In genomic region chr1:247111259-247111635, GRCh38 we compare ENCODE assay signal across 8 cellular contexts. TPM values are rescaled to one million over a fixed set of nuclear protein-coding genes. Genes with fewer than 3 reads are reported as not detected.
DNase-seq lines count a peak whose midpoint lies in the region; ATAC-seq and TF ChIP-seq lines count a peak whose summit lies in the region.

No MANE protein-coding gene starts in this region.

- 0% methylated on average over 5 of the region's 53 CpGs for WGBS in prostate gland

- peak overlapping the region; percentile 83 for H3K27ac ChIP-seq in cardiac muscle cell
- peak overlapping the region; percentile 76 to 87 for H3K27ac ChIP-seq in prostate gland
- no peak overlapping the region for H3K27ac ChIP-seq in MM.1S (ENCODE audit: low read length)

- H3K4me1 ChIP-seq in cardiac muscle cell (ENCODE audit: low read depth): peaks cover 4% of the 10 kb centered on the region
- H3K4me1 ChIP-seq in prostate gland (replicated peaks): no peaks in the 10 kb centered on the region
- H3K4me1 ChIP-seq in MM.1S (ENCODE audit: low read length): no peaks in the 10 kb centered on the region

- no peaks in the 10 kb centered on the region for H3K9me2 ChIP-seq in MM.1S (replicated peaks; ENCODE audit: insufficient read depth, low read length)

- no peaks in the 10 kb centered on the region for H3F3A ChIP-seq in MM.1S (ENCODE audit: insufficient read depth, low read length)

- H3K4me1 Mint-ChIP-seq in activated B cell treated with CpG ODN at 0.5 μM for 24 hours: peaks cover 6% of the 10 kb centered on the region

- H3K4me3 ChIP-seq in cardiac muscle cell (peak overlapping the region; percentile 57), prostate gland (peak overlapping the region; percentile 66 to 84), MM.1S (ENCODE audit: low read length) (no peak overlapping the region)

- H3K4me3 Mint-ChIP-seq in activated B cell treated with CpG ODN at 0.5 μM for 24 hours: peak overlapping the region; percentile 73

- H3K9ac ChIP-seq in MM.1S (ENCODE audit: low read length): no peak overlapping the region

- POLR2A ChIA-PET in activated B cell treated with CpG ODN at 0.5 μM for 24 hours (lab: Charles Lee): no interaction called here

- no peaks in the 10 kb centered on the region for H3K36me3 Mint-ChIP-seq in activated B cell treated with CpG ODN at 0.5 μM for 24 hours (ENCODE audit: low read depth)

- no peaks in the 10 kb centered on the region for H3K79me2 ChIP-seq in MM.1S (ENCODE audit: low read length)

- H3K27me3 ChIP-seq in cardiac muscle cell (no peaks in the 10 kb centered on the region), prostate gland (replicated peaks; ENCODE audit: insufficient read depth) (no peaks in the 10 kb centered on the region), MM.1S (replicated peaks; ENCODE audit: insufficient read depth, low read length) (peaks cover 10% of the 10 kb centered on the region; the same call in 1 of the 2 replicates)

- H3K9me3 ChIP-seq in cardiac muscle cell (ENCODE audit: low read depth): no peaks in the 10 kb centered on the region
- H3K9me3 ChIP-seq in prostate gland: no peaks in the 10 kb centered on the region
- H3K9me3 ChIP-seq in MM.1S (replicated peaks; ENCODE audit: insufficient read depth, low read length): no peaks in the 10 kb centered on the region

- CTCF ChIA-PET in activated B cell treated with CpG ODN at 0.5 μM for 24 hours (lab: Charles Lee): no interaction called here

- H3K27me3 Mint-ChIP-seq in activated B cell treated with CpG ODN at 0.5 μM for 24 hours: peaks cover 45% of the 10 kb centered on the region

- TF ChIP-seq CTCF in activated B cell treated with CpG ODN at 0.5 μM for 24 hours (IDR thresholded peaks at IDR 0.05) (no peak), cardiac muscle cell (IDR thresholded peaks at IDR 0.05; ENCODE audit: low read depth, low read length) (no peak), prostate gland (IDR thresholded peaks at IDR 0.05) (no peak), MM.1S (IDR thresholded peaks at IDR 0.05; ENCODE audit: low read length) (no peak)

- ATAC-seq in GM19023 (IDR thresholded peaks at IDR 0.05; ENCODE audit: unreplicated experiment) (peak; percentile 41), activated B cell treated with CpG ODN at 0.5 μM for 24 hours (ENCODE audit: low read depth) (peak; percentile 56), GM18870 (IDR thresholded peaks at IDR 0.05; ENCODE audit: unreplicated experiment) (no peak)

- intact Hi-C loops in activated B cell treated with CpG ODN at 0.5 μM for 24 hours (cut with micrococcal nuclease): no loop called here
- intact Hi-C loops in prostate gland (cut with DNase I): no loop called here

- H2AFZ ChIP-seq in MM.1S (ENCODE audit: low read length): no peak overlapping the region

- H3K27ac Mint-ChIP-seq in activated B cell treated with CpG ODN at 0.5 μM for 24 hours: no peak overlapping the region

- no peak overlapping the region for H3K4me2 ChIP-seq in MM.1S (ENCODE audit: low read depth, low read length)

- no peaks in the 10 kb centered on the region for H3K9me3 Mint-ChIP-seq in activated B cell treated with CpG ODN at 0.5 μM for 24 hours

- TF ChIP-seq POLR2A in prostate gland (IDR thresholded peaks at IDR 0.05): no peak

- no peaks in the 10 kb centered on the region for H4K20me1 ChIP-seq in MM.1S (ENCODE audit: insufficient read depth, low read length)

- H3K36me3 ChIP-seq in cardiac muscle cell (no peaks in the 10 kb centered on the region), prostate gland (no peaks in the 10 kb centered on the region), MM.1S (replicated peaks; ENCODE audit: insufficient read depth, low read length) (no peaks in the 10 kb centered on the region)

- DNase-seq in activated B cell treated with CpG ODN at 0.5 μM for 24 hours (no peak), cardiac muscle cell (ENCODE audit: low read depth in 1 of 2, low spot score in 1 of 2) (peak in 1 of 2 donors; percentile 53), prostate gland (ENCODE audit: low spot score) (no peak), NCI-H446 (lab: John Stamatoyannopoulos, UW) (no peak), MM.1S (no peak)
- DNase-seq in stimulated activated CD4-positive, alpha-beta T cell treated with anti-CD3 and anti-CD28 coated beads, Interleukin-4, amount 100 ng/mL, for 4 hours: no peak

RNA-seq across cellular contexts. Expression of gene ZNF669, which starts 7.1 kb away (rescaled TPM):
- total RNA-seq in activated B cell treated with CpG ODN at 0.5 μM for 24 hours (17.5 and 18.0 TPM in 2 replicates), cardiac muscle cell (14.6 and 23.2 TPM in 2 replicates), prostate gland (1 to 10 TPM; 7.0 to 8.2 TPM)
- 4.4 and 5.0 TPM in 2 replicates for polyA plus RNA-seq in cardiac muscle cell

RNA-seq across cellular contexts. Expression of gene ZNF670, which starts 32.6 kb away (rescaled TPM):
- total RNA-seq in activated B cell treated with CpG ODN at 0.5 μM for 24 hours: 6.1 and 6.2 TPM in 2 replicates
- 1.3 and 3.5 TPM in 2 replicates for total RNA-seq in cardiac muscle cell
- 1.4 and 3.3 TPM in 2 replicates for polyA plus RNA-seq in cardiac muscle cell
- total RNA-seq in prostate gland: 1 to 10 TPM; 2.9 to 4.7 TPM
